ENCODE assay signal across 8 cellular contexts in the genomic region with DNA sequence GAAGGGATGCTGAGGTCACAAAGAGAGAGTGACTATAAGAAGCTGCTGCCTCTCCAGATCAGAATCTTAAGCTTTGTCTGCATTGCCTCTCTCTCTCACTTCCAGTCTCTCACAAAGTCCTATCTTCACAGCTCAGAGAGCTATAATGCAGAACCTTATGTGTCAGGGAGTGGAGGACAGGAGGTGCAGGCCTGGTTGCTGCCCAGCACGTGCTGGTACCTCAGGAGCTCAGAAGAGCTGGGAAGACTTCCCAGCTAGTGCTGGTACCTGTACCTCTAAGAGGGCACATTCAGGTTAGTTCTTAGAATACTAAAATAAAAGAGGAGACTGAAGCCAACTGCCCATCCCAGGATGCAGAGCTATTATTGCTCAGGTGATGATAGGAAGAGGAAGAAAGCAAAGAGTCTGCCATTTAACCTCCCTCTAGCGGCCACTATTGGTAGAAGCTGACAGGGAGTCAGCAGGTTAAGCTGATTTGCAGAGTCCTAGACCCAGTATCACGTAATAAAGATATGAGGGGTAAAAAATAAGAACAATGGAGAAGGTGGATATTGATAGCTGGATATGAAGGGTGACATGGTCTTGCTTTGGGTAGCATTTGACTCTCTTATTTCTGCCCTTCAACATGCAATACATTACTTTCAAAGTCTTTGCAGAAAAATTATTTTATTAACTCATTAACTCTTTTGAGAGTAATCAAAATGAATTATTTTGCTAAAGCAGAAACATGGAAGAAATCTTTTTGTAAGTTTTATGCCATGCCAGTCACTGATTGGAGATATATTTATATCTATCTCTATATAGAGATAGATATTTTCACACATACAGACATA.
DNase-seq lines count a peak whose midpoint lies in the region; ATAC-seq and TF ChIP-seq lines count a peak whose summit lies in the region.

No MANE protein-coding gene starts in this region.

- no peak for TF ChIP-seq POLR2A in erythroblast (IDR thresholded peaks at IDR 0.05; ENCODE audit: low read length)

- CTCF ChIA-PET in activated CD8-positive, alpha-beta T cell treated with anti-CD3 and anti-CD28 coated beads for 36 hours (lab: Charles Lee): interaction anchor here (0.6 to 3.0 kb wide), 37 partner anchors 9 to 393 kb away, joined by 3 to 18 read pairs (median 4); no protein-coding TSS in a partner anchor

- DNase-seq in AG20443 (ENCODE audit: low spot score): peak; percentile 55
- peak; percentile 75 for DNase-seq in NCI-H69 (lab: John Stamatoyannopoulos, UW)
- peak; percentile 64 for DNase-seq in activated CD8-positive, alpha-beta T cell treated with anti-CD3 and anti-CD28 coated beads for 36 hours
- peak; percentile 40 to 61 for DNase-seq in erythroblast (lab: John Stamatoyannopoulos, UW)
- no peak for DNase-seq in osteocyte (ENCODE audit: extremely low spot score, unreplicated experiment)
- no peak for DNase-seq in NCI-H345 (lab: John Stamatoyannopoulos, UW)

- intact Hi-C loops in activated CD8-positive, alpha-beta T cell treated with anti-CD3 and anti-CD28 coated beads for 36 hours (cut with micrococcal nuclease): no loop called here

- H3K27me3 Mint-ChIP-seq in activated CD8-positive, alpha-beta T cell treated with anti-CD3 and anti-CD28 coated beads for 36 hours: no peaks in the 10 kb centered on the region
- H3K27me3 Mint-ChIP-seq in osteocyte (ENCODE audit: unreplicated experiment): no peaks in the 10 kb centered on the region

- no peak overlapping the region for H3K27ac Mint-ChIP-seq in activated CD8-positive, alpha-beta T cell treated with anti-CD3 and anti-CD28 coated beads for 36 hours
- no peak overlapping the region for H3K27ac Mint-ChIP-seq in osteocyte (ENCODE audit: unreplicated experiment)

- H3K4me3 Mint-ChIP-seq in activated CD8-positive, alpha-beta T cell treated with anti-CD3 and anti-CD28 coated beads for 36 hours: no peak overlapping the region
- no peak overlapping the region for H3K4me3 Mint-ChIP-seq in osteocyte (ENCODE audit: unreplicated experiment)

- peaks cover 14% of the 10 kb centered on the region for H3K4me1 Mint-ChIP-seq in activated CD8-positive, alpha-beta T cell treated with anti-CD3 and anti-CD28 coated beads for 36 hours (ENCODE audit: low read depth)
- H3K4me1 Mint-ChIP-seq in osteocyte (ENCODE audit: unreplicated experiment): peaks cover 17% of the 10 kb centered on the region

- H3K36me3 Mint-ChIP-seq in activated CD8-positive, alpha-beta T cell treated with anti-CD3 and anti-CD28 coated beads for 36 hours (ENCODE audit: low read depth): no peaks in the 10 kb centered on the region
- H3K36me3 Mint-ChIP-seq in osteocyte (ENCODE audit: unreplicated experiment): no peaks in the 10 kb centered on the region

- no peaks in the 10 kb centered on the region for H3K9me3 Mint-ChIP-seq in activated CD8-positive, alpha-beta T cell treated with anti-CD3 and anti-CD28 coated beads for 36 hours
- no peaks in the 10 kb centered on the region for H3K9me3 Mint-ChIP-seq in osteocyte (ENCODE audit: unreplicated experiment)

- POLR2A ChIA-PET in activated CD8-positive, alpha-beta T cell treated with anti-CD3 and anti-CD28 coated beads for 36 hours (lab: Charles Lee): interaction anchor here (1.8 kb wide), 1 partner anchor 280 kb away, joined by 11 read pairs; no protein-coding TSS in a partner anchor

- TF ChIP-seq CTCF in activated CD8-positive, alpha-beta T cell treated with anti-CD3 and anti-CD28 coated beads for 36 hours (IDR thresholded peaks at IDR 0.05): peak; percentile 54
- peak; percentile 62 for TF ChIP-seq CTCF in osteocyte (IDR thresholded peaks at IDR 0.05)

- ATAC-seq in GM18520 (IDR thresholded peaks at IDR 0.05; ENCODE audit: unreplicated experiment) (peak; percentile 71), HG03045 (IDR thresholded peaks at IDR 0.05; ENCODE audit: unreplicated experiment) (peak; percentile 69)
- peak; percentile 82 for ATAC-seq in activated CD8-positive, alpha-beta T cell treated with anti-CD3 and anti-CD28 coated beads for 36 hours

Comparison
In these comparisons a context has a peak if more than half of its experiments do, and no peak if none do; other contexts are left out.
1. DNase-seq: peak in AG20443 (single experiment), NCI-H69 (single experiment), activated CD8-positive, alpha-beta T cell treated with anti-CD3 and anti-CD28 coated beads for 36 hours (single experiment) and erythroblast (2 of 2); none in osteocyte (single experiment) and NCI-H345 (single experiment).
2. Peak in every context shown above with its lines, with median percentiles within 50 percentile points of each other: ATAC-seq.